In genomic region chr16:31029272-31029671, GRCh38 we compare ENCODE assay signal across 32 cellular contexts.
"Had no signal": no experiment of that assay in that cellular context is flagged by ENCODE, and none has a peak within 500 bp of the region (broad histone marks: within the 10 kb centered on the region; RNA-seq: fewer than 3 reads in every experiment).

No MANE protein-coding gene starts in this region.

- H3K9me3 ChIP-seq: adrenal gland, body of pancreas, colonic mucosa had no signal

- H3K9me3 Mint-ChIP-seq: activated B cell treated with CpG ODN at 0.5 μM for 24 hours; activated CD8-positive, alpha-beta T cell treated with anti-CD3 and anti-CD28 coated beads for 36 hours; activated naive CD4-positive, alpha-beta T cell treated with anti-CD3 and anti-CD28 coated beads for 36 hours; activated naive CD4-positive, alpha-beta T cell treated with anti-CD3 and anti-CD28 coated beads, Interleukin-2, amount 50 U/mL, for 24 hours; activated naive CD8-positive, alpha-beta T cell treated with anti-CD3 and anti-CD28 coated beads for 36 hours; activated naive CD8-positive, alpha-beta T cell treated with anti-CD3 and anti-CD28 coated beads, Interleukin-2, amount 50 U/mL, for 24 hours; activated T-cell treated with anti-CD3 and anti-CD28 coated beads, Interleukin-2, amount 50 U/mL, for 4 hours; activated T-helper 2 cell treated with anti-CD3 and anti-CD28 coated beads, Interferon-gamma antibody, Interleukin-2, Interleukin-4, amounts not matched to agents 10 μg/mL and 5 μg/mL and 100 μg/mL, durations not matched to agents 14 hours and 24 hours and 36 hours; endodermal cell; T-helper 2 cell treated with Interferon-gamma antibody and Interleukin-4, amounts not matched to agents 5 μg/mL and 100 μg/mL, for 36 hours had no signal

- H3K27me3 Mint-ChIP-seq: activated B cell treated with CpG ODN at 0.5 μM for 24 hours; activated CD8-positive, alpha-beta T cell treated with anti-CD3 and anti-CD28 coated beads for 36 hours; activated naive CD4-positive, alpha-beta T cell treated with anti-CD3 and anti-CD28 coated beads, Interleukin-2, amount 50 U/mL, for 24 hours; activated naive CD8-positive, alpha-beta T cell treated with anti-CD3 and anti-CD28 coated beads for 36 hours; activated naive CD8-positive, alpha-beta T cell treated with anti-CD3 and anti-CD28 coated beads, Interleukin-2, amount 50 U/mL, for 24 hours; T-helper 17 cell had no signal

- H3K4me3 ChIP-seq: adrenal gland, body of pancreas, colonic mucosa, dorsolateral prefrontal cortex had no signal

- H3K36me3 Mint-ChIP-seq: activated naive CD4-positive, alpha-beta T cell treated with anti-CD3 and anti-CD28 coated beads, Interleukin-2, amount 50 U/mL, for 24 hours had no signal

- H3K36me3 ChIP-seq: adrenal gland, colonic mucosa, WERI-Rb-1 had no signal

- ATAC-seq: activated CD4-positive, CD25-positive, alpha-beta regulatory T cell treated with anti-CD3 and anti-CD28 coated beads, Interleukin-2, amount 50 U/mL, for 24 hours; activated CD8-positive, alpha-beta T cell treated with anti-CD3 and anti-CD28 coated beads for 36 hours; activated naive CD8-positive, alpha-beta T cell treated with anti-CD3 and anti-CD28 coated beads, Interleukin-2, amount 50 U/mL, for 24 hours; activated T-cell treated with anti-CD3 and anti-CD28 coated beads, Interleukin-2, amount 50 U/mL, for 4 hours; body of pancreas; esophagus mucosa; T-helper 17 cell had no signal

- H3K27ac Mint-ChIP-seq: activated B cell treated with CpG ODN at 0.5 μM for 24 hours; activated CD8-positive, alpha-beta T cell treated with anti-CD3 and anti-CD28 coated beads for 36 hours; activated naive CD4-positive, alpha-beta T cell treated with anti-CD3 and anti-CD28 coated beads for 36 hours; activated naive CD4-positive, alpha-beta T cell treated with anti-CD3 and anti-CD28 coated beads, Interleukin-2, amount 50 U/mL, for 24 hours; activated naive CD8-positive, alpha-beta T cell treated with anti-CD3 and anti-CD28 coated beads for 36 hours; activated naive CD8-positive, alpha-beta T cell treated with anti-CD3 and anti-CD28 coated beads, Interleukin-2, amount 50 U/mL, for 24 hours; activated T-helper 2 cell treated with anti-CD3 and anti-CD28 coated beads, Interferon-gamma antibody, Interleukin-2, Interleukin-4, amounts not matched to agents 10 μg/mL and 5 μg/mL and 100 μg/mL, durations not matched to agents 14 hours and 24 hours and 36 hours; endodermal cell; T-helper 17 cell; T-helper 2 cell treated with Interferon-gamma antibody and Interleukin-4, amounts not matched to agents 5 μg/mL and 100 μg/mL, for 36 hours had no signal

- DNase-seq: activated B cell treated with CpG ODN at 0.5 μM for 24 hours; activated CD4-positive, alpha-beta T cell treated with anti-CD3 and anti-CD28 coated beads for 48 hours; activated CD4-positive, alpha-beta T cell treated with anti-CD3 and anti-CD28 coated beads, Interleukin-2, amount 50 U/mL, for 1 hour; activated CD4-positive, alpha-beta T cell treated with anti-CD3 and anti-CD28 coated beads, Interleukin-2, amount 50 U/mL, for 48 hours; activated CD8-positive, alpha-beta memory T cell treated with anti-CD3 and anti-CD28 coated beads for 24 hours; activated CD8-positive, alpha-beta T cell treated with anti-CD3 and anti-CD28 coated beads for 36 hours; activated effector memory CD4-positive, alpha-beta T cell treated with anti-CD3 and anti-CD28 coated beads, Interleukin-2, amount 50 U/mL, for 16 hours; activated naive CD4-positive, alpha-beta T cell treated with anti-CD3 and anti-CD28 coated beads for 36 hours; activated naive CD8-positive, alpha-beta T cell treated with anti-CD3 and anti-CD28 coated beads for 36 hours; activated naive CD8-positive, alpha-beta T cell treated with anti-CD3 and anti-CD28 coated beads, Interleukin-2, amount 50 U/mL, for 24 hours; activated T-cell treated with anti-CD3 and anti-CD28 coated beads, Interleukin-2, amount 50 U/mL, for 4 hours; adrenal gland; amygdala; aorta; body of pancreas; caudate nucleus; cerebellar nuclear complex; colonic mucosa; dorsolateral prefrontal cortex; effector memory CD4-positive, alpha-beta T cell; endodermal cell; foreskin fibroblast; head of caudate nucleus; T-helper 1 cell; T-helper 17 cell; T1000; WERI-Rb-1 had no signal

- H3K27me3 ChIP-seq: adrenal gland, body of pancreas, colonic mucosa, dorsolateral prefrontal cortex had no signal

- H3K27ac ChIP-seq: adrenal gland, body of pancreas, colonic mucosa, dorsolateral prefrontal cortex, WERI-Rb-1 had no signal

- H3K4me3 Mint-ChIP-seq: activated B cell treated with CpG ODN at 0.5 μM for 24 hours; activated CD8-positive, alpha-beta T cell treated with anti-CD3 and anti-CD28 coated beads for 36 hours; activated naive CD4-positive, alpha-beta T cell treated with anti-CD3 and anti-CD28 coated beads for 36 hours; activated naive CD4-positive, alpha-beta T cell treated with anti-CD3 and anti-CD28 coated beads, Interleukin-2, amount 50 U/mL, for 24 hours; activated naive CD8-positive, alpha-beta T cell treated with anti-CD3 and anti-CD28 coated beads for 36 hours; activated naive CD8-positive, alpha-beta T cell treated with anti-CD3 and anti-CD28 coated beads, Interleukin-2, amount 50 U/mL, for 24 hours; activated T-cell treated with anti-CD3 and anti-CD28 coated beads, Interleukin-2, amount 50 U/mL, for 4 hours; endodermal cell; T-helper 17 cell; T-helper 2 cell treated with Interferon-gamma antibody and Interleukin-4, amounts not matched to agents 5 μg/mL and 100 μg/mL, for 36 hours had no signal
